Comparison of ENCODE assay signal across 26 cellular contexts in the genomic region with DNA sequence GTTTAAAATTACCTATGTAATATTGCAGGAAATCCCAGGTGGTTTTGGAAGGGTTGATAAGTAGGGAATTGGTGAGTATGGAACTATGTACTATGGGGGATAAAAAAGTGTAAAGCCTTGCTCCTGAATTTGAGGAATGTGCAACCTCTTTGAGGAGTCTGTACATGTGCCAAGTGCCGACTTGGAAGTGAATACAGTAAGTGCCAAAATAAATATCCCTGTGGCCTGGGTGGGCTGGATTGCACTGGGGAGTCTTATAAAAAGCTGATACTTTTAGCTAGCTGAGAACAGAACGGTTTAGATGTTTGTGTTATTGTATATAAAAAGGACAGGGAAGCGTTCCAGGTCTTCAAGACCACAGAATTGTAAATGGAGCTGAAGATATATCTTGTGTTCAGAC.
"Had no signal": no experiment of that assay in that cellular context is flagged by ENCODE, and none has a peak within 500 bp of the region (broad histone marks: within the 10 kb centered on the region; RNA-seq: fewer than 3 reads in every experiment).

No MANE protein-coding gene starts in this region.

- H3K27ac ChIP-seq: lower lobe of right lung, neutrophil, parathyroid adenoma, right atrium auricular region, testis, tibial nerve, upper lobe of left lung, uterus had no signal

- H3K36me3 Mint-ChIP-seq: immature natural killer cell; stimulated activated effector memory CD8-positive, alpha-beta T cell treated with anti-CD3 and anti-CD28 coated beads, Interleukin-12 subunit alpha, Interleukin-12 subunit beta, amount 100 ng/mL, for 72 hours had no signal

- H3K4me1 Mint-ChIP-seq: immature natural killer cell; natural killer cell; stimulated activated effector memory CD8-positive, alpha-beta T cell treated with anti-CD3 and anti-CD28 coated beads, Interleukin-12 subunit alpha, Interleukin-12 subunit beta, amount 100 ng/mL, for 72 hours had no signal

- H3K4me3 Mint-ChIP-seq: immature natural killer cell; natural killer cell; neural crest cell; stimulated activated effector memory CD8-positive, alpha-beta T cell treated with anti-CD3 and anti-CD28 coated beads, Interleukin-12 subunit alpha, Interleukin-12 subunit beta, amount 100 ng/mL, for 72 hours had no signal

- H3K27me3 Mint-ChIP-seq: progenitor cell of endocrine pancreas had no signal

- H3K9me3 ChIP-seq: lower lobe of right lung, neutrophil, right atrium auricular region, testis, tibial nerve, upper lobe of left lung, uterus had no signal

- H3K36me3 ChIP-seq: lower lobe of right lung, neutrophil, right atrium auricular region, tibial nerve, upper lobe of left lung, uterus had no signal

- DNase-seq: cortex of kidney; hypothalamus; immature natural killer cell; islet precursor cell; kidney glomerular epithelial cell; left colon; left ventricle myocardium superior; lower lobe of right lung; natural killer cell; stimulated activated CD4-positive, alpha-beta T cell treated with anti-CD3 and anti-CD28 coated beads, Interleukin-12 subunit alpha, Interleukin-12 subunit beta, amount 100 ng/mL, for 4 hours; stimulated activated CD4-positive, alpha-beta T cell treated with anti-CD3 and anti-CD28 coated beads, Interleukin-1b, Interleukin-23, amount 100 ng/mL, for 48 hours; stimulated activated CD4-positive, alpha-beta T cell treated with anti-CD3 and anti-CD28 coated beads, Interleukin-4, amount 100 ng/mL, for 24 hours; stimulated activated naive CD8-positive, alpha-beta T cell treated with anti-CD3 and anti-CD28 coated beads, Interleukin-15, Interleukin-2, amounts not matched to agents 100 U/mL and 50 U/mL, for 24 hours; substantia nigra; testis; upper lobe of left lung; uterus had no signal

- H3K4me1 ChIP-seq: lower lobe of right lung, parathyroid adenoma, right atrium auricular region, testis, tibial nerve, upper lobe of left lung, uterus had no signal

- H3K4me3 ChIP-seq: lower lobe of right lung, right atrium auricular region, smooth muscle cell, testis, tibial nerve, upper lobe of left lung, uterus had no signal

- H3K27ac Mint-ChIP-seq: immature natural killer cell; natural killer cell; progenitor cell of endocrine pancreas; stimulated activated effector memory CD8-positive, alpha-beta T cell treated with anti-CD3 and anti-CD28 coated beads, Interleukin-12 subunit alpha, Interleukin-12 subunit beta, amount 100 ng/mL, for 72 hours had no signal

- ATAC-seq: left colon; left ventricle myocardium superior; lower lobe of right lung; natural killer cell; sciatic nerve; stimulated activated effector memory CD8-positive, alpha-beta T cell treated with anti-CD3 and anti-CD28 coated beads, Interleukin-12 subunit alpha, Interleukin-12 subunit beta, amount 100 ng/mL, for 72 hours; stimulated activated naive CD8-positive, alpha-beta T cell treated with anti-CD3 and anti-CD28 coated beads, Interleukin-15, Interleukin-2, amounts not matched to agents 100 U/mL and 50 U/mL, for 24 hours had no signal

- H3K27me3 ChIP-seq: neutrophil, right atrium auricular region, testis, tibial nerve, upper lobe of left lung, uterus had no signal
